ENCODE assay signal across 9 cellular contexts in genomic region chr4:155660436-155660835, GRCh38. TPM values are rescaled to one million over a fixed set of nuclear protein-coding genes. Genes with fewer than 3 reads are reported as not detected.
"Had no signal": no experiment of that assay in that cellular context is flagged by ENCODE, and none has a peak within 500 bp of the region (broad histone marks: within the 10 kb centered on the region; RNA-seq: fewer than 3 reads in every experiment).

No MANE protein-coding gene starts in this region.

- H3K4me1 Mint-ChIP-seq: IgD-negative memory B cell had no signal

- H3K4me3 ChIP-seq: GM23248, HAP-1 had no signal

- H3K4me3 Mint-ChIP-seq: HFFc6, IgD-negative memory B cell had no signal

- H3K27ac ChIP-seq: GM23248, HL-60 had no signal

- H3K9ac ChIP-seq: GM23248 had no signal

- H2AFZ ChIP-seq: GM23248 had no signal

- H3K27ac Mint-ChIP-seq: HFFc6, IgD-negative memory B cell had no signal

- H3K9me3 ChIP-seq: HAP-1 had no signal

- H3K36me3 Mint-ChIP-seq: IgD-negative memory B cell had no signal

- DNase-seq: GM23248, GOT3, H7, HFFc6, KBM-7 had no signal

- H3K36me3 ChIP-seq: HAP-1 had no signal

RNA-seq across cellular contexts. Expression of gene GUCY1A1, which starts 6.2 kb away (rescaled TPM):
- total RNA-seq: GM23248, HepG2, HFFc6 had no signal
